ENCODE assay signal across 14 cellular contexts in genomic region chr2:240603846-240604245, GRCh38. TPM values are rescaled to one million over a fixed set of nuclear protein-coding genes. Genes with fewer than 3 reads are reported as not detected.
DNase-seq lines count a peak whose midpoint lies in the region; ATAC-seq, FAIRE-seq and TF ChIP-seq lines count a peak whose summit lies in the region.
"Had no signal": no experiment of that assay in that cellular context is flagged by ENCODE, and none has a peak within 500 bp of the region (broad histone marks: within the 10 kb centered on the region; RNA-seq: fewer than 3 reads in every experiment).

No MANE protein-coding gene starts in this region.

- TF ChIP-seq CTCF in CD14-positive monocyte (IDR thresholded peaks at IDR 0.05) (no peak), GM10266 (IDR thresholded peaks at IDR 0.05; ENCODE audit: control insufficient read depth, insufficient read depth, low read depth, missing control alignments) (no peak), kidney (IDR thresholded peaks at IDR 0.05; ENCODE audit: borderline replicate concordance, extremely low read depth, insufficient read depth) (no peak)

- H3K4me1 Mint-ChIP-seq in CD14-positive monocyte = peaks cover 9% of the 10 kb centered on the region
- H3K4me1 Mint-ChIP-seq: activated B cell treated with CpG ODN at 0.5 μM for 24 hours had no signal

- intact Hi-C loops in CD14-positive monocyte (cut with micrococcal nuclease) (loop anchor here in 1 of 2 donors (10.0 kb wide), 1 partner anchor 61 kb away; no protein-coding TSS in a partner anchor), kidney (cut with DNase I) (no loop called here), sciatic nerve (cut with DNase I) (no loop called here)

- DNase-seq in CD14-positive monocyte (ENCODE audit: low spot score) (peak; percentile 46), GM10266 (ENCODE audit: extremely low spot score) (peak; percentile 25), kidney (peak; percentile 66), sciatic nerve (ENCODE audit: low spot score) (peak; percentile 50), GM19239 (ENCODE audit: insufficient read length, low spot score) (no peak), NCI-H524 treated with DMSO at 0.1 percent for 48 hours (lab: John Stamatoyannopoulos, UW) (no peak)
- DNase-seq in activated CD4-positive, CD25-positive, alpha-beta regulatory T cell (lab: John Stamatoyannopoulos, UW) = no peak
- DNase-seq: activated B cell treated with CpG ODN at 0.5 μM for 24 hours; NCI-H1105 treated with DMSO at 0.1 percent for 48 hours; stimulated activated CD4-positive, alpha-beta T cell treated with anti-CD3 and anti-CD28 coated beads, Interleukin-1b, Interleukin-23, amount 100 ng/mL, for 48 hours; T-helper 2 cell had no signal

- H3K4me1 ChIP-seq in kidney (ENCODE audit: control insufficient read depth in 1 of 2, insufficient read depth in 1 of 2, low read depth in 1 of 2, low read length in 2 of 2) = peaks cover 2 to 4% of the 10 kb centered on the region in 2 donors
- H3K4me1 ChIP-seq: neural progenitor cell, SJCRH30 had no signal

- peaks cover 21 to 28% of the 10 kb centered on the region in 2 donors for H3K36me3 Mint-ChIP-seq in CD14-positive monocyte

- H3K9me3 ChIP-seq in kidney (ENCODE audit: control insufficient read depth in 1 of 2, low read length in 2 of 2) = no peaks in the 10 kb centered on the region
- H3K9me3 ChIP-seq: SJCRH30 had no signal

- H3K4me3 ChIP-seq in kidney (ENCODE audit: low read length in 2 of 2) = no peak overlapping the region
- H3K4me3 ChIP-seq: neural progenitor cell, SJCRH30 had no signal

- FAIRE-seq in kidney (lab: Jason Lieb, UNC) (no peak), GM19239 (lab: Jason Lieb, UNC) (no peak)

- no peak overlapping the region for H3K27ac ChIP-seq in kidney (ENCODE audit: low read depth in 2 of 2, low read length in 2 of 2)
- H3K27ac ChIP-seq: neural progenitor cell, SJCRH30 had no signal

- H3K9me3 Mint-ChIP-seq in CD14-positive monocyte = no peaks in the 10 kb centered on the region
- H3K9me3 Mint-ChIP-seq: activated B cell treated with CpG ODN at 0.5 μM for 24 hours; activated T-helper 2 cell treated with anti-CD3 and anti-CD28 coated beads, Interferon-gamma antibody, Interleukin-2, Interleukin-4, amounts not matched to agents 10 μg/mL and 5 μg/mL and 100 μg/mL, durations not matched to agents 14 hours and 24 hours and 36 hours; neural progenitor cell had no signal

- H3K27ac Mint-ChIP-seq in CD14-positive monocyte = peak overlapping the region in 1 of 7 donors; percentile 18
- H3K27ac Mint-ChIP-seq: activated B cell treated with CpG ODN at 0.5 μM for 24 hours had no signal

- peak; percentile 6 for ATAC-seq in sciatic nerve

- peaks cover 0 to 5% of the 10 kb centered on the region in 2 donors for H3K36me3 ChIP-seq in kidney (ENCODE audit: control insufficient read depth in 1 of 2, insufficient read depth in 2 of 2, low read length in 2 of 2)
- H3K36me3 ChIP-seq: neural progenitor cell, SJCRH30 had no signal

- no peak overlapping the region for H3K4me3 Mint-ChIP-seq in CD14-positive monocyte
- H3K4me3 Mint-ChIP-seq: activated B cell treated with CpG ODN at 0.5 μM for 24 hours had no signal

- H3K27me3 Mint-ChIP-seq in CD14-positive monocyte (ENCODE audit: low read depth in 3 of 3) = peaks cover 0 to 11% (median 5%) of the 10 kb centered on the region in 3 donors
- H3K27me3 Mint-ChIP-seq: activated B cell treated with CpG ODN at 0.5 μM for 24 hours had no signal

- no peak overlapping the region for H3K9ac ChIP-seq in kidney (ENCODE audit: low read length in 2 of 2)
- H3K9ac ChIP-seq: neural progenitor cell had no signal

RNA-seq across cellular contexts. Expression of gene CAPN10, which starts 17.3 kb away (rescaled TPM):
- polyA plus RNA-seq in CD14-positive monocyte = 1 to 10 TPM; 7.3 to 7.4 TPM
- total RNA-seq in kidney = 50.9 TPM
- 26.3 TPM for polyA plus RNA-seq in kidney (ENCODE audit: insufficient read depth, low read depth, low replicate concordance)
- 37.2 TPM for total RNA-seq in sciatic nerve

RNA-seq across cellular contexts. Expression of gene GPR35, which starts 21.4 kb away (rescaled TPM):
- 10 to 100 TPM; 30.6 to 36.3 TPM for polyA plus RNA-seq in CD14-positive monocyte
- 6.7 TPM for total RNA-seq in kidney
- 1.7 TPM for polyA plus RNA-seq in kidney (ENCODE audit: insufficient read depth, low read depth, low replicate concordance)
- total RNA-seq in sciatic nerve = 3.2 TPM

RNA-seq across cellular contexts. Expression of gene RNPEPL1, which starts 35.6 kb away (rescaled TPM):
- 10 to 100 TPM; 15.4 to 36.4 TPM for polyA plus RNA-seq in CD14-positive monocyte
- total RNA-seq in kidney = 77.4 TPM
- polyA plus RNA-seq in kidney (ENCODE audit: insufficient read depth, low read depth, low replicate concordance) = 65.4 TPM
- total RNA-seq in sciatic nerve = 38.8 TPM

RNA-seq across cellular contexts. Expression of gene DUSP28, which starts 43.7 kb away (rescaled TPM):
- 10 to 100 TPM; 17.1 to 17.7 TPM for polyA plus RNA-seq in CD14-positive monocyte
- total RNA-seq in kidney = 7.0 TPM
- polyA plus RNA-seq in kidney (ENCODE audit: insufficient read depth, low read depth, low replicate concordance) = 5.9 TPM
- total RNA-seq in sciatic nerve = 4.5 TPM

RNA-seq across cellular contexts. Expression of gene ANKMY1, which starts 46.1 kb away (rescaled TPM):
- polyA plus RNA-seq in CD14-positive monocyte (1 to 10 TPM; 2.1 to 2.9 TPM), kidney (ENCODE audit: insufficient read depth, low read depth, low replicate concordance) (3.0 TPM)
- total RNA-seq in kidney (22.1 TPM), sciatic nerve (30.7 TPM)

Comparison
In these comparisons a context has a peak if more than half of its experiments do, and no peak if none do; other contexts are left out.
1. DNase-seq: peak in CD14-positive monocyte (single experiment), GM10266 (single experiment), kidney (single experiment) and sciatic nerve (single experiment); none in GM19239 (single experiment), NCI-H524 treated with DMSO at 0.1 percent for 48 hours (single experiment) and activated CD4-positive, CD25-positive, alpha-beta regulatory T cell (0 of 4).